22 cellular contexts compared by ENCODE assay signal in the genomic region with DNA sequence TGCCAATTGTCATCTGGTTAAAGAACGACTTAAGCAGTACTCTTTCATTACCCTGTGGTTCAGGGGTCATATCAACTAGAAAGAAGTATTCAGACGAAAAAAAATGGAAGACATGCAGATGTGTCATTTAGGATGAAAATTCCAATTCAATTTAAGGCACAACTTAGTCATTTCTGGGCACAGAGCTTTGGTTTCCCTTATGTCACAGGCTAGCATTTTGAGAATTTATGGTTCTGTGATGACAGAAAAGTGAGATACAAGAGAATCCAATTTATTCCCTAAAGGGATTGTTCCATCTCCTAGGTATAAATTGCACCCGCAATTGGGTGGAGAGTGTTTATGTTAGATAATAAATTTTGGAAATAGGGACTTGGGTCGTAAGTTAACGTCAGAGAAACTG.
DNase-seq lines count a peak whose midpoint lies in the region; ATAC-seq, FAIRE-seq and TF ChIP-seq lines count a peak whose summit lies in the region.
"Had no signal": no experiment of that assay in that cellular context is flagged by ENCODE, and none has a peak within 500 bp of the region (broad histone marks: within the 10 kb centered on the region; RNA-seq: fewer than 3 reads in every experiment).

No MANE protein-coding gene starts in this region.

- peaks cover 5% of the 10 kb centered on the region for H3K9me3 Mint-ChIP-seq in osteocyte (ENCODE audit: unreplicated experiment)
- H3K9me3 Mint-ChIP-seq: H9 had no signal

- H3K9ac ChIP-seq in HepG2 (ENCODE audit: insufficient read depth, low read depth, low read length), result no peak overlapping the region

- FAIRE-seq in HepG2 (lab: Jason Lieb, UNC), result no peak
- FAIRE-seq: D721Med, GM12892, GM18507, H1, K562 had no signal

- H3K4me3 ChIP-seq in AG10803 (ENCODE audit: low read length) (no peak overlapping the region), HepG2 (replicated peaks in 1 of 3; ENCODE audit: insufficient read depth in 1 of 3, low read depth in 2 of 3, low read length in 3 of 3) (no peak overlapping the region)
- H3K4me3 ChIP-seq: K562 had no signal

- H3K4me1 Mint-ChIP-seq in osteocyte (ENCODE audit: unreplicated experiment), result peaks cover 20% of the 10 kb centered on the region
- H3K4me1 Mint-ChIP-seq: CD4-positive, CD25-positive, alpha-beta regulatory T cell had no signal

- TF ChIP-seq EP300 in HepG2 (IDR thresholded peaks at IDR 0.05; ENCODE audit: low read depth in 2 of 2, low read length in 2 of 2) (no peak), HepG2 (CRISPR knock-in tag; IDR thresholded peaks at IDR 0.05; ENCODE audit: borderline replicate concordance) (no peak)

- no peaks in the 10 kb centered on the region; a peak in 1 of 5 replicates for H3K27me3 ChIP-seq in HepG2 (ENCODE audit: control insufficient read depth in 1 of 2, insufficient read depth in 2 of 2, low read length in 2 of 2)
- H3K27me3 ChIP-seq: BE2C had no signal

- H3K4me3 Mint-ChIP-seq in osteocyte (ENCODE audit: unreplicated experiment), result no peak overlapping the region
- H3K4me3 Mint-ChIP-seq: CD4-positive, CD25-positive, alpha-beta regulatory T cell; H9 had no signal

- intact Hi-C loops in HepG2 (cut with micrococcal nuclease; ENCODE audit: unreplicated experiment), result no loop called here

- TF ChIP-seq RAD21 in HepG2 (CRISPR knock-in tag; IDR thresholded peaks at IDR 0.05), result no peak

- H3K4me1 ChIP-seq in HepG2 (ENCODE audit: insufficient read depth, low read length), result no peaks in the 10 kb centered on the region
- H3K4me1 ChIP-seq: BE2C, Caco-2 had no signal

- no peaks in the 10 kb centered on the region for H3K36me3 ChIP-seq in HepG2 (replicated peaks in 1 of 2; ENCODE audit: control insufficient read depth in 1 of 2, insufficient read depth in 2 of 2, low read length in 2 of 2)
- H3K36me3 ChIP-seq: BE2C had no signal

- POLR2A ChIA-PET in HepG2 (lab: Yijun Ruan, JAX), result no interaction called here

- H3K27ac Mint-ChIP-seq in osteocyte (ENCODE audit: unreplicated experiment), result peak overlapping the region; percentile 32
- H3K27ac Mint-ChIP-seq: CD4-positive, CD25-positive, alpha-beta regulatory T cell; H9 had no signal

- H3K79me2 ChIP-seq in HepG2 (ENCODE audit: insufficient read depth, low read length), result no peaks in the 10 kb centered on the region

- DNase-seq in AG10803 (ENCODE audit: low read depth), result peak; percentile 55
- DNase-seq in GM04503 (ENCODE audit: low read depth), result peak; percentile 42
- DNase-seq in M059J (ENCODE audit: low read depth), result peak; percentile 46
- DNase-seq in osteocyte (ENCODE audit: extremely low spot score, unreplicated experiment), result no peak
- no peak for DNase-seq in activated CD4-positive, CD25-positive, alpha-beta regulatory T cell treated with anti-CD3 and anti-CD28 coated beads, Interleukin-2, amount 50 U/mL, for 72 hours
- DNase-seq in NCI-H1694 (lab: John Stamatoyannopoulos, UW), result no peak
- no peak for DNase-seq in HepG2 (ENCODE audit: low spot score)
- DNase-seq: 8988T; BE2C; C1 segment of cervical spinal cord; Caco-2; CD4-positive, CD25-positive, alpha-beta regulatory T cell; GF-D8; H9; IMR-90 had no signal

- H3K9me3 ChIP-seq in HepG2 (ENCODE audit: low read length), result no peaks in the 10 kb centered on the region
- H3K9me3 ChIP-seq: BE2C, Caco-2 had no signal

- no peak overlapping the region for H3K27ac ChIP-seq in HepG2 (ENCODE audit: extremely low read length, insufficient read depth, low read length)
- H3K27ac ChIP-seq: HL-60 had no signal

- H2AFZ ChIP-seq in HepG2 (ENCODE audit: low read length), result no peak overlapping the region

- no peaks in the 10 kb centered on the region for H3K27me3 Mint-ChIP-seq in osteocyte (ENCODE audit: unreplicated experiment)
- H3K27me3 Mint-ChIP-seq: CD4-positive, CD25-positive, alpha-beta regulatory T cell had no signal

- H3K36me3 Mint-ChIP-seq in osteocyte (ENCODE audit: unreplicated experiment), result peaks cover 7% of the 10 kb centered on the region
- H3K36me3 Mint-ChIP-seq: CD4-positive, CD25-positive, alpha-beta regulatory T cell had no signal

- WGBS in HepG2 (ENCODE audit: low lambda C conversion rate), result under 1% methylated on average over 5 of the region's 5 CpGs

- no peaks in the 10 kb centered on the region for H4K20me1 ChIP-seq in HepG2 (ENCODE audit: insufficient read depth, low read length)

- no peak overlapping the region for H3K4me2 ChIP-seq in HepG2 (ENCODE audit: low read depth, low read length)

- in situ Hi-C loops in HepG2 (cut with HindIII; ENCODE audit: extremely low pct_ligation_motif_present, low pct_unique_long_range_greater_than_20kb), result no loop called here

- CTCF ChIA-PET in HepG2 (lab: Yijun Ruan, JAX; ENCODE audit: low intra/inter-chr PET ratio, low total read pairs), result no interaction called here

- ATAC-seq in HepG2 (no peak), HG03175 (IDR thresholded peaks at IDR 0.05; ENCODE audit: unreplicated experiment) (no peak)
- ATAC-seq: K562 had no signal

- no TSS peak for BruUV-seq in HepG2 (replicated peaks; lab: Mats Ljungman, UMichigan)

- TF ChIP-seq CTCF in AG10803 (conservative IDR thresholded peaks at IDR 0.05; ENCODE audit: low read length) (no peak), osteocyte (IDR thresholded peaks at IDR 0.05) (no peak), HepG2 (CRISPR knock-in tag; IDR thresholded peaks at IDR 0.05) (no peak)

- no peak for TF ChIP-seq POLR2A in HepG2 (IDR thresholded peaks at IDR 0.05; ENCODE audit: insufficient read depth in 1 of 2, low read depth in 2 of 2, low read length in 2 of 2)

TF ChIP-seq in HepG2, 621 proteins besides CTCF, POLR2A, EP300 and RAD21:
- TF ChIP-seq ZNF879 (CRISPR knock-in tag; IDR thresholded peaks at IDR 0.05), result no peak
TF ChIP-seq in HepG2: peak in this region for 0.

Comparison
In these comparisons a context has a peak if more than half of its experiments do, and no peak if none do; other contexts are left out.
1. DNase-seq: peak in AG10803 (single experiment), GM04503 (single experiment) and M059J (single experiment); none in osteocyte (single experiment), activated CD4-positive, CD25-positive, alpha-beta regulatory T cell treated with anti-CD3 and anti-CD28 coated beads, Interleukin-2, amount 50 U/mL, for 72 hours (single experiment), NCI-H1694 (single experiment) and HepG2 (single experiment).